Comparison of ENCODE assay signal across 12 cellular contexts in genomic region chr15:74010929-74011540, GRCh38. TPM values are rescaled to one million over a fixed set of nuclear protein-coding genes. Genes with fewer than 3 reads are reported as not detected.
A peak's percentile ranks its signal among the peaks of the same experiment; 100 is the strongest.
DNase-seq lines count a peak whose midpoint lies in the region; ATAC-seq, FAIRE-seq and TF ChIP-seq lines count a peak whose summit lies in the region.
"Had no signal": no experiment of that assay in that cellular context is flagged by ENCODE, and none has a peak within 500 bp of the region (broad histone marks: within the 10 kb centered on the region; RNA-seq: fewer than 3 reads in every experiment).

No MANE protein-coding gene starts in this region.

- no peak overlapping the region for H3K4me3 ChIP-seq in BLaER1 treated with 17β-estradiol and CSF1 and Interleukin-3, amounts not matched to agents 10 nM and 100 nM
- peak overlapping the region; percentile 72 for H3K4me3 ChIP-seq in adipocyte (ENCODE audit: low read length)
- no peak overlapping the region for H3K4me3 ChIP-seq in gastroesophageal sphincter
- H3K4me3 ChIP-seq in pancreas, result no peak overlapping the region
- no peak overlapping the region for H3K4me3 ChIP-seq in brain microvascular endothelial cell (ENCODE audit: low read depth, low read length)
- no peak overlapping the region for H3K4me3 ChIP-seq in tibial artery

- no peak for FAIRE-seq in pancreas (lab: Jason Lieb, UNC)

- H3K9ac ChIP-seq in BLaER1 treated with 17β-estradiol and CSF1 and Interleukin-3, amounts not matched to agents 10 nM and 100 nM, result peak overlapping the region in 1 of 11 experiments; percentile 0; a peak in 1 of 22 replicates
- peak overlapping the region; percentile 82 for H3K9ac ChIP-seq in adipocyte (ENCODE audit: low read length)

- no peak overlapping the region for H3K27ac ChIP-seq in BLaER1 treated with 17β-estradiol and CSF1 and Interleukin-3, amounts not matched to agents 10 nM and 100 nM
- H3K27ac ChIP-seq in gastroesophageal sphincter (peak overlapping the region in 3 of 4 donors; percentile 51 to 68 (median 58)), pancreas (no peak overlapping the region), brain microvascular endothelial cell (no peak overlapping the region), tibial artery (peak overlapping the region in 1 of 2 donors; percentile 15)

- H3K4me1 ChIP-seq in BLaER1 treated with 17β-estradiol and CSF1 and Interleukin-3, amounts not matched to agents 10 nM and 100 nM, result peaks cover 19 to 56% (median 30%) of the 10 kb centered on the region in 10 experiments
- peaks cover 76% of the 10 kb centered on the region for H3K4me1 ChIP-seq in adipocyte (ENCODE audit: control insufficient read depth, insufficient read depth, low read length)
- H3K4me1 ChIP-seq in gastroesophageal sphincter, result peaks cover 0 to 65% (median 33%) of the 10 kb centered on the region in 3 donors
- H3K4me1 ChIP-seq in pancreas, result peaks cover 0 to 11% (median 0%) of the 10 kb centered on the region in 3 donors
- peaks cover 0 to 45% (median 30%) of the 10 kb centered on the region in 4 donors for H3K4me1 ChIP-seq in tibial artery

- ATAC-seq in gastroesophageal sphincter, result peak; percentile 71
- peak in 3 of 4 donors; percentile 11 to 59 (median 17) for ATAC-seq in pancreas
- ATAC-seq: stimulated activated effector memory CD8-positive, alpha-beta T cell treated with anti-CD3 and anti-CD28 coated beads, Interleukin-12 subunit alpha, Interleukin-12 subunit beta, amount 100 ng/mL, for 72 hours had no signal

- peak overlapping the region in 9 of 11 experiments; percentile 5 to 65 (median 39); a peak in 13 of 22 replicates for H3K4me2 ChIP-seq in BLaER1 treated with 17β-estradiol and CSF1 and Interleukin-3, amounts not matched to agents 10 nM and 100 nM

- no peak for TF ChIP-seq EP300 in gastroesophageal sphincter (IDR thresholded peaks at IDR 0.05)

- intact Hi-C loops in pancreas (cut with DNase I) (no loop called here), tibial artery (cut with DNase I; ENCODE audit: low total_unique reads) (loop anchor here (2.0 kb wide), 1 partner anchor 24 kb away; no protein-coding TSS in a partner anchor)

- peaks cover 68 to 100% (median 87%) of the 10 kb centered on the region in 11 experiments for H3K36me3 ChIP-seq in BLaER1 treated with 17β-estradiol and CSF1 and Interleukin-3, amounts not matched to agents 10 nM and 100 nM
- H3K36me3 ChIP-seq in adipocyte (ENCODE audit: control insufficient read depth, insufficient read depth, low read length, severe bottlenecking), result peaks cover 49% of the 10 kb centered on the region
- peaks cover 0 to 26% of the 10 kb centered on the region in 2 donors for H3K36me3 ChIP-seq in gastroesophageal sphincter
- no peaks in the 10 kb centered on the region for H3K36me3 ChIP-seq in pancreas
- H3K36me3 ChIP-seq in brain microvascular endothelial cell (replicated peaks), result peaks cover 11% of the 10 kb centered on the region
- H3K36me3 ChIP-seq in tibial artery, result peaks cover 1 to 23% (median 23%) of the 10 kb centered on the region in 3 donors

- H3K9me3 ChIP-seq in BLaER1 treated with 17β-estradiol and CSF1 and Interleukin-3, amounts not matched to agents 10 nM and 100 nM (replicated peaks in 1 of 11), result peaks cover 0 to 28% (median 22%) of the 10 kb centered on the region in 11 experiments; a peak in 21 of 22 replicates
- H3K9me3 ChIP-seq in adipocyte (ENCODE audit: control insufficient read depth, low read length) (no peaks in the 10 kb centered on the region), gastroesophageal sphincter (no peaks in the 10 kb centered on the region), pancreas (no peaks in the 10 kb centered on the region), tibial artery (no peaks in the 10 kb centered on the region)

- 9 to 39% methylated on average over 1 to 2 of the region's 2 CpGs for WGBS in gastroesophageal sphincter (ENCODE audit: low coverage in 1 of 2), 2 donors
- WGBS in pancreas, 2 donors, result 83 to 89% methylated on average over 2 of the region's 2 CpGs

- in situ Hi-C loops in brain microvascular endothelial cell (cut with HindIII; ENCODE audit: low pct_ligation_motif_present, low sequenced_read_pairs), result no loop called here

- H4K20me1 ChIP-seq in BLaER1 treated with 17β-estradiol and CSF1 and Interleukin-3, amounts not matched to agents 10 nM and 100 nM, result peaks cover 46 to 97% (median 74%) of the 10 kb centered on the region in 11 experiments; a peak in 21 of 22 replicates

- no peaks in the 10 kb centered on the region for H3K27me3 ChIP-seq in BLaER1 treated with 17β-estradiol and CSF1 and Interleukin-3, amounts not matched to agents 10 nM and 100 nM
- H3K27me3 ChIP-seq in adipocyte (replicated peaks; ENCODE audit: control insufficient read depth, insufficient read depth, low read length), result no peaks in the 10 kb centered on the region
- H3K27me3 ChIP-seq in gastroesophageal sphincter, result no peaks in the 10 kb centered on the region
- no peaks in the 10 kb centered on the region for H3K27me3 ChIP-seq in pancreas
- no peaks in the 10 kb centered on the region for H3K27me3 ChIP-seq in brain microvascular endothelial cell (replicated peaks)
- no peaks in the 10 kb centered on the region for H3K27me3 ChIP-seq in tibial artery

- DNase-seq in adipocyte (ENCODE audit: low read depth) (peak; percentile 60), pancreas (no peak), brain microvascular endothelial cell (no peak), NCI-H1048 (lab: John Stamatoyannopoulos, UW) (no peak), HPDE6-E6E7 (ENCODE audit: extremely low spot score) (no peak), tibial artery (no peak)
- DNase-seq: activated CD4-positive, alpha-beta T cell treated with anti-CD3 and anti-CD28 coated beads, Interleukin-2, amount 50 U/mL, for 1 hour; anterior cingulate cortex; CD8-positive, alpha-beta memory T cell had no signal

- no peak for TF ChIP-seq POLR2A in gastroesophageal sphincter (IDR thresholded peaks at IDR 0.05)

- TF ChIP-seq CTCF in gastroesophageal sphincter (IDR thresholded peaks at IDR 0.05) (no peak), pancreas (IDR thresholded peaks at IDR 0.05) (no peak), brain microvascular endothelial cell (IDR thresholded peaks at IDR 0.05; ENCODE audit: low read depth, low read length, missing control alignments) (no peak), tibial artery (IDR thresholded peaks at IDR 0.05) (no peak)

RNA-seq across cellular contexts. Expression of gene PML, which starts 16.5 kb away (rescaled TPM):
- total RNA-seq in gastroesophageal sphincter, result 10 to 100 TPM; 24.1 to 75.1 (median 52.1) TPM
- total RNA-seq in pancreas, result 10 to 100 TPM; 10.6 to 31.7 (median 13.0) TPM
- 10 to 100 TPM; 17.6 to 19.1 TPM for polyA plus RNA-seq in pancreas

RNA-seq across cellular contexts. Expression of gene STOML1, which starts 18.9 kb away (rescaled TPM):
- 10 to 100 TPM in 3 of 4 donors, 1 to 10 TPM in 1; 8.1 to 21.7 (median 13.7) TPM for total RNA-seq in gastroesophageal sphincter
- 10 to 100 TPM in 2 of 6 donors, 1 to 10 TPM in 4; 5.2 to 12.3 (median 6.9) TPM for total RNA-seq in pancreas
- polyA plus RNA-seq in pancreas, result 10 to 100 TPM; 13.1 to 13.2 TPM

Comparison
In these comparisons a context has a peak if more than half of its experiments do, and no peak if none do; other contexts are left out.
1. H3K27ac ChIP-seq: peak in gastroesophageal sphincter (3 of 4); none in BLaER1 treated with 17β-estradiol and CSF1 and Interleukin-3, amounts not matched to agents 10 nM and 100 nM (0 of 11), pancreas (0 of 4) and brain microvascular endothelial cell (single experiment).